Comparison of ENCODE assay signal across 1 cellular context in genomic region chr1:36137776-36138175, GRCh38.
TF ChIP-seq lines count a peak whose summit lies in the region.

No MANE protein-coding gene starts in this region.

TF ChIP-seq in IMR-90, 13 proteins besides CTCF, POLR2A, EP300 and RAD21 (continued from another document):
- TF ChIP-seq CHD1 (IDR thresholded peaks at IDR 0.05; ENCODE audit: low read depth, low read length), result no peak
- no peak for TF ChIP-seq SMC3 (IDR thresholded peaks at IDR 0.05; ENCODE audit: low read depth, low read length)
